ENCODE assay signal across 1 cellular context in genomic region chrX:20306668-20307067, GRCh38.
TF ChIP-seq lines count a peak whose summit lies in the region.

No MANE protein-coding gene starts in this region.

TF ChIP-seq in HepG2, 621 proteins besides CTCF, POLR2A, EP300 and RAD21 (continued from another document and continues in another):
- no peak for TF ChIP-seq ZBTB4 (CRISPR knock-in tag; IDR thresholded peaks at IDR 0.05; ENCODE audit: borderline replicate concordance)
- no peak for TF ChIP-seq NR3C1 (CRISPR knock-in tag; IDR thresholded peaks at IDR 0.05)
- TF ChIP-seq HDAC6 (IDR thresholded peaks at IDR 0.05; ENCODE audit: low read depth, low read length), result no peak
- TF ChIP-seq ZNF317 (CRISPR knock-in tag; IDR thresholded peaks at IDR 0.05), result 0 out of 2 replicates have a peak, but pooled peaks have one; percentile 26
- TF ChIP-seq CBFB (CRISPR knock-in tag; IDR thresholded peaks at IDR 0.05), result no peak
- TF ChIP-seq ARID5B (CRISPR knock-in tag; IDR thresholded peaks at IDR 0.05), result peak; percentile 75
- no peak for TF ChIP-seq RORA (CRISPR knock-in tag; IDR thresholded peaks at IDR 0.05)
- no peak for TF ChIP-seq TOPORS (CRISPR knock-in tag; IDR thresholded peaks at IDR 0.05)
- no peak for TF ChIP-seq ZBTB14 (CRISPR knock-in tag; IDR thresholded peaks at IDR 0.05)
- TF ChIP-seq TBP (CRISPR knock-in tag; IDR thresholded peaks at IDR 0.05), result no peak
- TF ChIP-seq ZNF777 (CRISPR knock-in tag; IDR thresholded peaks at IDR 0.05), result no peak
- TF ChIP-seq HOXA7 (CRISPR knock-in tag; IDR thresholded peaks at IDR 0.05), result no peak
- TF ChIP-seq HNRNPLL (IDR thresholded peaks at IDR 0.05; ENCODE audit: low read depth, low read length, poor library complexity, severe bottlenecking), result no peak
- no peak for TF ChIP-seq ZNF17 (CRISPR knock-in tag; IDR thresholded peaks at IDR 0.05)
- TF ChIP-seq ZMYM3 (CRISPR knock-in tag; IDR thresholded peaks at IDR 0.05), result peak; percentile 74
- TF ChIP-seq RARA (CRISPR knock-in tag; IDR thresholded peaks at IDR 0.05), result peak; percentile 59; the same call in 1 of the 2 replicates
- TF ChIP-seq PRPF4 (IDR thresholded peaks at IDR 0.05; ENCODE audit: low read depth, low read length, poor library complexity, severe bottlenecking), result no peak
- TF ChIP-seq MATR3 (CRISPR knock-in tag; IDR thresholded peaks at IDR 0.05), result no peak
- no peak for TF ChIP-seq ZNF703 (CRISPR knock-in tag; IDR thresholded peaks at IDR 0.05; ENCODE audit: borderline replicate concordance)
- TF ChIP-seq ETS1 (CRISPR knock-in tag; IDR thresholded peaks at IDR 0.05), result no peak
- TF ChIP-seq ZFP36L1 (CRISPR knock-in tag; IDR thresholded peaks at IDR 0.05), result no peak
- TF ChIP-seq ZNF414 (CRISPR knock-in tag; IDR thresholded peaks at IDR 0.05), result 0 out of 2 replicates have a peak, but pooled peaks have one; percentile 40
- peak; percentile 81 for TF ChIP-seq MAX (IDR thresholded peaks at IDR 0.05)
- 0 out of 4 replicates have a peak, but pooled peaks of 1 of the 2 experiments have one; percentile 38 for TF ChIP-seq KLF16 (CRISPR knock-in tag; IDR thresholded peaks at IDR 0.05)
- TF ChIP-seq ZSCAN22 (CRISPR knock-in tag; IDR thresholded peaks at IDR 0.05), result no peak
- peak; percentile 8 for TF ChIP-seq YY1 (IDR thresholded peaks at IDR 0.05; ENCODE audit: insufficient read depth, insufficient replicate concordance, low read depth, low read length)
- TF ChIP-seq ZNF75D (CRISPR knock-in tag; IDR thresholded peaks at IDR 0.05; ENCODE audit: borderline replicate concordance), result no peak
- no peak for TF ChIP-seq ZBTB21 (CRISPR knock-in tag; IDR thresholded peaks at IDR 0.05)
- peak; percentile 62 for TF ChIP-seq HOXA3 (CRISPR knock-in tag; IDR thresholded peaks at IDR 0.05)
- no peak for TF ChIP-seq MTA1 (CRISPR knock-in tag; IDR thresholded peaks at IDR 0.05; ENCODE audit: borderline replicate concordance)
- no peak for TF ChIP-seq ZNF224 (CRISPR knock-in tag; IDR thresholded peaks at IDR 0.05)
- no peak for TF ChIP-seq ZHX1 (CRISPR knock-in tag; IDR thresholded peaks at IDR 0.05; ENCODE audit: low read depth)
- TF ChIP-seq MAFK (conservative IDR thresholded peaks at IDR 0.05 in 1 of 2, IDR thresholded peaks at IDR 0.05 in 1 of 2; ENCODE audit: low read length in 2 of 2), result no peak
- 0 out of 2 replicates have a peak, but pooled peaks have one; percentile 29 for TF ChIP-seq MEF2D (CRISPR knock-in tag; IDR thresholded peaks at IDR 0.05)
- TF ChIP-seq NKX3-1 (CRISPR knock-in tag; IDR thresholded peaks at IDR 0.05), result no peak
- TF ChIP-seq ZFP37 (CRISPR knock-in tag; IDR thresholded peaks at IDR 0.05; ENCODE audit: borderline replicate concordance), result no peak
- no peak for TF ChIP-seq ONECUT2 (CRISPR knock-in tag; IDR thresholded peaks at IDR 0.05)
- TF ChIP-seq ELF4 (CRISPR knock-in tag; IDR thresholded peaks at IDR 0.05; ENCODE audit: borderline replicate concordance), result no peak
- TF ChIP-seq ZNF24 (IDR thresholded peaks at IDR 0.05), result no peak
- no peak for TF ChIP-seq NBN (conservative IDR thresholded peaks at IDR 0.05)
- TF ChIP-seq CREM (IDR thresholded peaks at IDR 0.05), result peak; percentile 52; the same call in 1 of the 2 replicates
- TF ChIP-seq CREM (CRISPR knock-in tag; IDR thresholded peaks at IDR 0.05), result no peak
- no peak for TF ChIP-seq THAP9 (CRISPR knock-in tag; IDR thresholded peaks at IDR 0.05; ENCODE audit: borderline replicate concordance)
- no peak for TF ChIP-seq HNRNPL (IDR thresholded peaks at IDR 0.05; ENCODE audit: low read depth, low read length)
- TF ChIP-seq FOXA3 (CRISPR knock-in tag; IDR thresholded peaks at IDR 0.05), result peak; percentile 93
- no peak for TF ChIP-seq AGO2 (optimal IDR thresholded peaks at IDR 0.05; ENCODE audit: low read depth, low read length)
- no peak for TF ChIP-seq ZNF678 (CRISPR knock-in tag; IDR thresholded peaks at IDR 0.05)
- no peak for TF ChIP-seq ZBTB8A (CRISPR knock-in tag; IDR thresholded peaks at IDR 0.05; ENCODE audit: borderline replicate concordance, low read depth)
- no peak for TF ChIP-seq DMAP1 (CRISPR knock-in tag; IDR thresholded peaks at IDR 0.05)
- TF ChIP-seq ATF4 (CRISPR knock-in tag; IDR thresholded peaks at IDR 0.05), result 0 out of 4 replicates have a peak, but pooled peaks of 1 of the 2 experiments have one; percentile 25
